8 cellular contexts compared by ENCODE assay signal in the genomic region with DNA sequence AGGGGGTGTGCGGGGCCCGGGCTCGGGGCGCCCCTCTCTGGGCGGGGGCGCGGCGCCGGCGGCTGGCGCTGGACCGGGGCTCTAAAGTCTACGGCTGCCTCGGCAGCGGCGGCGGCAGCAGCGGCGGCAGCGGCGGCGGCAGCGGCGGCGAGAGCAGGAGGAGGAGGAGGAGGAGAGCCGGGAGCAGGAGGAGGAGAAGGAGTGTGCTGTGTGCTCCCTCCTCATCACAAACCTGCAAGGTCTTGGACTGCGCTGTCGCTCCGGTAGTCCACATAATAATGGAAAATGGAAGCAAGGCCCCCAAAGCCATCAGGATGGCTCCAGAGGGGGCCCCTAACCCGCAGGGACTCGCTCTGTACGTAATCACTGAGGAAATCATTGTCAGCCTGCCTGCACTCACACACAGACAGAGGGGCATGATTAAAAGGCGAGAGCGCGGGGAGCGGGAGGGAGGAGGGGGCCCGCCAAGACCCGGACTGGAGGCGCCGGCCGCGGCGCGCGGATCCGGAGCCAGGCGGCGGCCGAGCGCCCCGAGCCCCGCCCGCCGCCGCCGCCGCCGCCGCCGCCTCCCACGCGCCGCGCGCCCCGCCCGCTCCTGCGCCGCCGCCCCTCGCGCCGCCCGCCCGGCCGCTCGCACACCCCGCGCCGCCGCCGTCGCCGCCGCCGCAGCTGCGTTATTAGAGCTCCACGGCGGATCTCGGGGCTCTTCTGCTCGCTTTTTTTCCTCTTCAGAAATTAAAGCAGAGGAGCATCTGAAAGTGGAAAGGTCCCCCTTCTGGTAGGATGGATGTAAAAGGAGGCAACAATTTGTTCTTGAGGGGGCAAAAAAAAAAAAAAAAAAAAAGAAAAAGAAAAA. TPM values are rescaled to one million over a fixed set of nuclear protein-coding genes. Genes with fewer than 3 reads are reported as not detected.
DNase-seq lines count a peak whose midpoint lies in the region; ATAC-seq and TF ChIP-seq lines count a peak whose summit lies in the region.

Gene ZNF521, minus strand, starts transcription at position 394 of the 856 bp plus-strand sequence. CDS start 1,220 bp downstream, outside the sequence.

- no peak for TF ChIP-seq CTCF in spleen (IDR thresholded peaks at IDR 0.05 in 8 of 11, conservative IDR thresholded peaks at IDR 0.05 in 3 of 11)

- H3K9me3 ChIP-seq in spleen, result peaks cover 0 to 3% (median 0%) of the 10 kb centered on the region in 8 donors

- peak in 2 of 3 donors; percentile 44 to 87 for TF ChIP-seq POLR2A in spleen (IDR thresholded peaks at IDR 0.05)

- peak; percentile 56 for ATAC-seq in GM18520 (IDR thresholded peaks at IDR 0.05; ENCODE audit: unreplicated experiment)
- peak; percentile 71 for ATAC-seq in HG03108 (IDR thresholded peaks at IDR 0.05; ENCODE audit: unreplicated experiment)
- ATAC-seq in activated CD4-positive, CD25-positive, alpha-beta regulatory T cell treated with anti-CD3 and anti-CD28 coated beads, Interleukin-2, amount 50 U/mL, for 24 hours, result peak; percentile 76 to 82

- intact Hi-C loops in spleen (cut with DNase I; ENCODE audit: low total_unique reads), result no loop called here

- H3K27me3 ChIP-seq in ACC112 (ENCODE audit: insufficient read depth, low read length) (peaks cover 46% of the 10 kb centered on the region), spleen (replicated peaks in 1 of 7) (peaks cover 0 to 75% (median 36%) of the 10 kb centered on the region in 7 donors)

- 0 to 2% (median 1%) methylated on average over 45 to 90 of the region's 91 CpGs for WGBS in spleen, 5 donors

- H2AFZ ChIP-seq in ACC112 (ENCODE audit: low read length, unreplicated experiment), result peak within 1 kb of the TSS; percentile 98

- peak within 1 kb of the TSS; percentile 67 for H3K27ac ChIP-seq in ACC112 (ENCODE audit: low read depth, low read length)
- peak within 1 kb of the TSS; percentile 67 to 92 (median 89) for H3K27ac ChIP-seq in spleen

- H3K4me3 ChIP-seq in ACC112 (ENCODE audit: low read depth, low read length) (peak within 1 kb of the TSS; percentile 98), spleen (peak within 1 kb of the TSS; percentile 51 to 79 (median 60))

- H3K36me3 ChIP-seq in ACC112 (ENCODE audit: insufficient read depth, low read length), result no peaks in the 10 kb centered on the region
- no peaks in the 10 kb centered on the region for H3K36me3 ChIP-seq in spleen

- H3K79me2 ChIP-seq in ACC112 (ENCODE audit: control insufficient read depth, insufficient read depth, low read length, unreplicated experiment), result no peaks in the 10 kb centered on the region

- DNase-seq in NCI-H2227 treated with DMSO at 0.1 percent for 48 hours (lab: John Stamatoyannopoulos, UW) (peak; percentile 93), cortex of kidney (lab: John Stamatoyannopoulos, UW) (peak; percentile 42), kidney glomerular epithelial cell (lab: John Stamatoyannopoulos, UW) (peak; percentile 67), spleen (peak; percentile 88)

- H3K4me1 ChIP-seq in ACC112 (ENCODE audit: control insufficient read depth, insufficient read depth, low read length, unreplicated experiment) (no peaks in the 10 kb centered on the region), spleen (peaks cover 5 to 40% (median 24%) of the 10 kb centered on the region in 6 donors)

RNA-seq across cellular contexts. Expression of gene ZNF521, which starts in this region (rescaled TPM):
- 100 to 1,000 TPM in 4 of 7 donors, 10 to 100 TPM in 3; 55.6 to 136 (median 104) TPM for total RNA-seq in spleen
- 1 to 10 TPM; 2.9 to 8.0 (median 3.3) TPM for polyA plus RNA-seq in spleen

Comparison
In these comparisons a context has a peak if more than half of its experiments do, and no peak if none do; other contexts are left out.
1. Peak in every context shown above with its lines: DNase-seq, ATAC-seq, H3K4me3 ChIP-seq and H3K27ac ChIP-seq.
2. DNase-seq: peak in every context shown above with its lines; median percentile 93 in NCI-H2227 treated with DMSO at 0.1 percent for 48 hours; 88 in spleen; 67 in kidney glomerular epithelial cell; 42 in cortex of kidney.